1 cellular context compared by ENCODE assay signal in the genomic region with DNA sequence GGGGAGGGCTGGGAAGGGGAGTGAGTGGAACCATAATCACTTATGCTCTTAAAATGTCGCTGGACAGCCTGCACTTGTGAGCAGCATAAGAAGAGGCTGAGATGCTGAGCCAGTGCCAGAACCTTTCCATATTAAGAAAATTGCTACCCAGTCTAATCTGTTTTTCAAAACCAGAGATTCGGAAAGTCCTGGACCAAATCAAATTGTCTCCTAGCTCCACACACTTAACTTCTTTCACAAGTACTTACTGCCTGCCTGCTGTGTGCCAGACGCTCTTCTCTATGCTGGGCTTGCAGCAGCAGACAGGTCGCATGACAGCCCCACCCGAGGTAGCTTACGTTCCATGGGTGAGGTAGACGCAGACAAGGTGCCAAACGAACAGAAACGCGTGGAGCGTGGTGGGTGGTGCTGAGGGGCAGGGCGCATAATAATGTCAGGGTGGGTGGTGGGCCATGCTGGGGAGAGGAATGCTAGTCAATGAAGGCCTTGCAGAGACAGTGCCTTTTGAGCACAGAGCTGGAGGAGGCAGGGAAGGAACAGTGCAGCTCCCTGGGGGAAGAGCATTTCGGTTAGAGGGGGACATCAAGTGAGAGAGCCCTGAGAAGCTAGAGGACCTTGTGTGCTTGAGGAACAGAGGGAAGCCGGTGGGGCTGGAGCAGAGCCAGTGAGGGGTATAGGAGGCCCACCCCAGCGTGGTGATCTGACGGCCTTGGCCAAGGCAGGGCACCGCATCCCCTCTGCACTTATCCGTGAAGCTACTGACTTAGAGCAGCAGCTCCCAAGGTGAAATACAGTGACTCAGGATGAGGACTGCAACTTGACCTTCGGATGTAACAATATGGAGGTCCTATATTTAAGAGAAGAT.
TF ChIP-seq lines count a peak whose summit lies in the region.

No MANE protein-coding gene starts in this region.

TF ChIP-seq in GM23338, 12 proteins besides CTCF, POLR2A, EP300 and RAD21 (continued from another document):
- TF ChIP-seq, protein P1, sequence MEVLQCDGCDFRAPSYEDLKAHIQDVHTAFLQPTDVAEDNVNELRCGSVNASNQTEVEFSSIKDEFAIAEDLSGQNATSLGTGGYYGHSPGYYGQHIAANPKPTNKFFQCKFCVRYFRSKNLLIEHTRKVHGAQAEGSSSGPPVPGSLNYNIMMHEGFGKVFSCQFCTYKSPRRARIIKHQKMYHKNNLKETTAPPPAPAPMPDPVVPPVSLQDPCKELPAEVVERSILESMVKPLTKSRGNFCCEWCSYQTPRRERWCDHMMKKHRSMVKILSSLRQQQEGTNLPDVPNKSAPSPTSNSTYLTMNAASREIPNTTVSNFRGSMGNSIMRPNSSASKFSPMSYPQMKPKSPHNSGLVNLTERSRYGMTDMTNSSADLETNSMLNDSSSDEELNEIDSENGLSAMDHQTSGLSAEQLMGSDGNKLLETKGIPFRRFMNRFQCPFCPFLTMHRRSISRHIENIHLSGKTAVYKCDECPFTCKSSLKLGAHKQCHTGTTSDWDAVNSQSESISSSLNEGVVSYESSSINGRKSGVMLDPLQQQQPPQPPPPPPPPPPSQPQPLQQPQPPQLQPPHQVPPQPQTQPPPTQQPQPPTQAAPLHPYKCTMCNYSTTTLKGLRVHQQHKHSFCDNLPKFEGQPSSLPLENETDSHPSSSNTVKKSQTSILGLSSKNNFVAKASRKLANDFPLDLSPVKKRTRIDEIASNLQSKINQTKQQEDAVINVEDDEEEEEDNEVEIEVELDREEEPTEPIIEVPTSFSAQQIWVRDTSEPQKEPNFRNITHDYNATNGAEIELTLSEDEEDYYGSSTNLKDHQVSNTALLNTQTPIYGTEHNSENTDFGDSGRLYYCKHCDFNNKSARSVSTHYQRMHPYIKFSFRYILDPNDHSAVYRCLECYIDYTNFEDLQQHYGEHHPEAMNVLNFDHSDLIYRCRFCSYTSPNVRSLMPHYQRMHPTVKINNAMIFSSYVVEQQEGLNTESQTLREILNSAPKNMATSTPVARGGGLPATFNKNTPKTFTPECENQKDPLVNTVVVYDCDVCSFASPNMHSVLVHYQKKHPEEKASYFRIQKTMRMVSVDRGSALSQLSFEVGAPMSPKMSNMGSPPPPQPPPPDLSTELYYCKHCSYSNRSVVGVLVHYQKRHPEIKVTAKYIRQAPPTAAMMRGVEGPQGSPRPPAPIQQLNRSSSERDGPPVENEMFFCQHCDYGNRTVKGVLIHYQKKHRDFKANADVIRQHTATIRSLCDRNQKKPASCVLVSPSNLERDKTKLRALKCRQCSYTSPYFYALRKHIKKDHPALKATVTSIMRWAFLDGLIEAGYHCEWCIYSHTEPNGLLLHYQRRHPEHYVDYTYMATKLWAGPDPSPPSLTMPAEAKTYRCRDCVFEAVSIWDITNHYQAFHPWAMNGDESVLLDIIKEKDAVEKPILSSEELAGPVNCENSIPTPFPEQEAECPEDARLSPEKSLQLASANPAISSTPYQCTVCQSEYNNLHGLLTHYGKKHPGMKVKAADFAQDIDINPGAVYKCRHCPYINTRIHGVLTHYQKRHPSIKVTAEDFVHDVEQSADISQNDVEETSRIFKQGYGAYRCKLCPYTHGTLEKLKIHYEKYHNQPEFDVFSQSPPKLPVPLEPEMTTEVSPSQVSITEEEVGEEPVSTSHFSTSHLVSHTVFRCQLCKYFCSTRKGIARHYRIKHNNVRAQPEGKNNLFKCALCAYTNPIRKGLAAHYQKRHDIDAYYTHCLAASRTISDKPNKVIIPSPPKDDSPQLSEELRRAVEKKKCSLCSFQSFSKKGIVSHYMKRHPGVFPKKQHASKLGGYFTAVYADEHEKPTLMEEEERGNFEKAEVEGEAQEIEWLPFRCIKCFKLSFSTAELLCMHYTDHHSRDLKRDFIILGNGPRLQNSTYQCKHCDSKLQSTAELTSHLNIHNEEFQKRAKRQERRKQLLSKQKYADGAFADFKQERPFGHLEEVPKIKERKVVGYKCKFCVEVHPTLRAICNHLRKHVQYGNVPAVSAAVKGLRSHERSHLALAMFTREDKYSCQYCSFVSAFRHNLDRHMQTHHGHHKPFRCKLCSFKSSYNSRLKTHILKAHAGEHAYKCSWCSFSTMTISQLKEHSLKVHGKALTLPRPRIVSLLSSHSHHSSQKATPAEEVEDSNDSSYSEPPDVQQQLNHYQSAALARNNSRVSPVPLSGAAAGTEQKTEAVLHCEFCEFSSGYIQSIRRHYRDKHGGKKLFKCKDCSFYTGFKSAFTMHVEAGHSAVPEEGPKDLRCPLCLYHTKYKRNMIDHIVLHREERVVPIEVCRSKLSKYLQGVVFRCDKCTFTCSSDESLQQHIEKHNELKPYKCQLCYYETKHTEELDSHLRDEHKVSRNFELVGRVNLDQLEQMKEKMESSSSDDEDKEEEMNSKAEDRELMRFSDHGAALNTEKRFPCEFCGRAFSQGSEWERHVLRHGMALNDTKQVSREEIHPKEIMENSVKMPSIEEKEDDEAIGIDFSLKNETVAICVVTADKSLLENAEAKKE (CRISPR knock-in tag; IDR thresholded peaks at IDR 0.05), result no peak
- TF ChIP-seq ZNF114 (CRISPR knock-in tag; IDR thresholded peaks at IDR 0.05), result no peak
- no peak for TF ChIP-seq ZNF331 (CRISPR knock-in tag; IDR thresholded peaks at IDR 0.05; ENCODE audit: low read depth)
- TF ChIP-seq JUNB (IDR thresholded peaks at IDR 0.05; ENCODE audit: unreplicated experiment), result no peak
- TF ChIP-seq, protein P2, sequence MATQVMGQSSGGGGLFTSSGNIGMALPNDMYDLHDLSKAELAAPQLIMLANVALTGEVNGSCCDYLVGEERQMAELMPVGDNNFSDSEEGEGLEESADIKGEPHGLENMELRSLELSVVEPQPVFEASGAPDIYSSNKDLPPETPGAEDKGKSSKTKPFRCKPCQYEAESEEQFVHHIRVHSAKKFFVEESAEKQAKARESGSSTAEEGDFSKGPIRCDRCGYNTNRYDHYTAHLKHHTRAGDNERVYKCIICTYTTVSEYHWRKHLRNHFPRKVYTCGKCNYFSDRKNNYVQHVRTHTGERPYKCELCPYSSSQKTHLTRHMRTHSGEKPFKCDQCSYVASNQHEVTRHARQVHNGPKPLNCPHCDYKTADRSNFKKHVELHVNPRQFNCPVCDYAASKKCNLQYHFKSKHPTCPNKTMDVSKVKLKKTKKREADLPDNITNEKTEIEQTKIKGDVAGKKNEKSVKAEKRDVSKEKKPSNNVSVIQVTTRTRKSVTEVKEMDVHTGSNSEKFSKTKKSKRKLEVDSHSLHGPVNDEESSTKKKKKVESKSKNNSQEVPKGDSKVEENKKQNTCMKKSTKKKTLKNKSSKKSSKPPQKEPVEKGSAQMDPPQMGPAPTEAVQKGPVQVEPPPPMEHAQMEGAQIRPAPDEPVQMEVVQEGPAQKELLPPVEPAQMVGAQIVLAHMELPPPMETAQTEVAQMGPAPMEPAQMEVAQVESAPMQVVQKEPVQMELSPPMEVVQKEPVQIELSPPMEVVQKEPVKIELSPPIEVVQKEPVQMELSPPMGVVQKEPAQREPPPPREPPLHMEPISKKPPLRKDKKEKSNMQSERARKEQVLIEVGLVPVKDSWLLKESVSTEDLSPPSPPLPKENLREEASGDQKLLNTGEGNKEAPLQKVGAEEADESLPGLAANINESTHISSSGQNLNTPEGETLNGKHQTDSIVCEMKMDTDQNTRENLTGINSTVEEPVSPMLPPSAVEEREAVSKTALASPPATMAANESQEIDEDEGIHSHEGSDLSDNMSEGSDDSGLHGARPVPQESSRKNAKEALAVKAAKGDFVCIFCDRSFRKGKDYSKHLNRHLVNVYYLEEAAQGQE (IDR thresholded peaks at IDR 0.05; ENCODE audit: unreplicated experiment), result no peak
- no peak for TF ChIP-seq POLR2AphosphoS5 (IDR thresholded peaks at IDR 0.05; ENCODE audit: low read depth)
- TF ChIP-seq NANOG (IDR thresholded peaks at IDR 0.05; ENCODE audit: borderline replicate concordance), result no peak
- TF ChIP-seq CREB1 (CRISPR knock-in tag; IDR thresholded peaks at IDR 0.05; ENCODE audit: low read depth), result no peak
